ENCODE assay signal across 1 cellular context in genomic region chr20:24782801-24783630, GRCh38.
TF ChIP-seq lines count a peak whose summit lies in the region.

No MANE protein-coding gene starts in this region.

TF ChIP-seq in H1, 55 proteins besides CTCF, POLR2A, EP300 and RAD21:
- no peak for TF ChIP-seq BACH1 (IDR thresholded peaks at IDR 0.05; ENCODE audit: low read length)
- TF ChIP-seq RFX5 (IDR thresholded peaks at IDR 0.05; ENCODE audit: borderline replicate concordance, low read depth, low read length), result no peak
- no peak for TF ChIP-seq CBX5 (IDR thresholded peaks at IDR 0.05; ENCODE audit: low read depth, low read length)
- no peak for TF ChIP-seq HDAC6 (IDR thresholded peaks at IDR 0.05; ENCODE audit: low read depth, low read length)
- no peak for TF ChIP-seq CREB1 (IDR thresholded peaks at IDR 0.05)
- no peak for TF ChIP-seq SIRT6 (IDR thresholded peaks at IDR 0.05; ENCODE audit: low read length)
- no peak for TF ChIP-seq ATF2 (IDR thresholded peaks at IDR 0.05; ENCODE audit: low read length)
- no peak for TF ChIP-seq CHD2 (IDR thresholded peaks at IDR 0.05; ENCODE audit: low read length)
- TF ChIP-seq CBX8 (IDR thresholded peaks at IDR 0.05; ENCODE audit: borderline replicate concordance, low read depth, low read length), result no peak
- no peak for TF ChIP-seq KDM1A (IDR thresholded peaks at IDR 0.05; ENCODE audit: borderline replicate concordance, low read length)
- no peak for TF ChIP-seq NANOG (IDR thresholded peaks at IDR 0.05; ENCODE audit: insufficient read depth, low read depth, low read length, poor library complexity, severe bottlenecking)
- TF ChIP-seq SP4 (IDR thresholded peaks at IDR 0.05; ENCODE audit: low read length), result no peak
- no peak for TF ChIP-seq SP2 (IDR thresholded peaks at IDR 0.05; ENCODE audit: low read length)
- no peak for TF ChIP-seq TBP (IDR thresholded peaks at IDR 0.05; ENCODE audit: low read depth, low read length)
